27 cellular contexts compared by ENCODE assay signal in genomic region chr6:140987364-140988135, GRCh38.
DNase-seq lines count a peak whose midpoint lies in the region; ATAC-seq and TF ChIP-seq lines count a peak whose summit lies in the region.
"Had no signal": no experiment of that assay in that cellular context is flagged by ENCODE, and none has a peak within 500 bp of the region (broad histone marks: within the 10 kb centered on the region; RNA-seq: fewer than 3 reads in every experiment).

No MANE protein-coding gene starts in this region.

- no peaks in the 10 kb centered on the region for H3K9me3 ChIP-seq in right atrium auricular region
- H3K9me3 ChIP-seq: BLaER1, sigmoid colon had no signal

- no peak for DNase-seq in left ventricle myocardium superior
- DNase-seq in right atrium auricular region (ENCODE audit: low spot score) = no peak
- peak; percentile 4 for DNase-seq in choroid plexus epithelial cell (ENCODE audit: low read depth)
- peak; percentile 22 for DNase-seq in pons (ENCODE audit: low spot score)
- no peak for DNase-seq in AML-193 (lab: John Stamatoyannopoulos, UW)
- DNase-seq in COR-L47 (lab: John Stamatoyannopoulos, UW) = no peak
- DNase-seq: activated B cell treated with CpG ODN at 0.5 μM for 24 hours; activated CD4-positive, alpha-beta T cell treated with anti-CD3 and anti-CD28 coated beads, Interleukin-2, amount 50 U/mL, for 1 hour; activated gamma-delta T cell treated with Interleukin-2 at 50 U/mL for 16 hours; activated naive CD8-positive, alpha-beta T cell treated with anti-CD3 and anti-CD28 coated beads, Interleukin-2, amount 10 ng/mL, durations not matched to agents 7 days and 5 days; activated T-cell treated with anti-CD3 and anti-CD28 coated beads, Interleukin-2, amount 50 U/mL, for 24 hours; DMS53; glutamatergic neuron; H7; left lung; MM.1S; NCI-H1105 treated with DMSO at 0.1 percent for 48 hours; NCI-H2029; NCI-H69; PC-3; SHP77 treated with DMSO at 0.1 percent for 48 hours; sigmoid colon had no signal

- ATAC-seq in left ventricle myocardium superior (peak; percentile 53), HG02642 (IDR thresholded peaks at IDR 0.05; ENCODE audit: poor library complexity, unreplicated experiment) (no peak)
- ATAC-seq: left lung; PC-3; stimulated activated effector memory CD8-positive, alpha-beta T cell treated with anti-CD3 and anti-CD28 coated beads, Interleukin-12 subunit alpha, Interleukin-12 subunit beta, amount 100 ng/mL, for 72 hours had no signal

- peaks cover 0 to 17% of the 10 kb centered on the region in 2 donors for H3K4me1 ChIP-seq in right atrium auricular region
- H3K4me1 ChIP-seq: left lung had no signal

- H3K27ac ChIP-seq in right atrium auricular region = no peak overlapping the region
- H3K27ac ChIP-seq: BLaER1, cardiac muscle cell, KMS-11, left lung, sigmoid colon had no signal

- no peak for TF ChIP-seq CTCF in right atrium auricular region (IDR thresholded peaks at IDR 0.05)
- TF ChIP-seq CTCF in choroid plexus epithelial cell (conservative IDR thresholded peaks at IDR 0.05; ENCODE audit: low read depth, low read length) = no peak

- intact Hi-C loops in left ventricle myocardium superior (cut with micrococcal nuclease) = no loop called here

- H3K27me3 ChIP-seq in right atrium auricular region = no peaks in the 10 kb centered on the region
- H3K27me3 ChIP-seq: BLaER1, cardiac muscle cell, left lung, sigmoid colon had no signal

- H3K4me3 ChIP-seq in right atrium auricular region (no peak overlapping the region), choroid plexus epithelial cell (ENCODE audit: low read depth, low read length) (no peak overlapping the region)
- H3K4me3 ChIP-seq: BLaER1, cardiac muscle cell, left lung, sigmoid colon had no signal

- no peaks in the 10 kb centered on the region for H3K36me3 ChIP-seq in right atrium auricular region
- H3K36me3 ChIP-seq: BLaER1, cardiac muscle cell, left lung, sigmoid colon had no signal

Comparison
In these comparisons a context has a peak if more than half of its experiments do, and no peak if none do; other contexts are left out.
1. DNase-seq: peak in choroid plexus epithelial cell (single experiment) and pons (single experiment); none in left ventricle myocardium superior (single experiment), right atrium auricular region (single experiment), AML-193 (0 of 2) and COR-L47 (single experiment).